In the genomic region with DNA sequence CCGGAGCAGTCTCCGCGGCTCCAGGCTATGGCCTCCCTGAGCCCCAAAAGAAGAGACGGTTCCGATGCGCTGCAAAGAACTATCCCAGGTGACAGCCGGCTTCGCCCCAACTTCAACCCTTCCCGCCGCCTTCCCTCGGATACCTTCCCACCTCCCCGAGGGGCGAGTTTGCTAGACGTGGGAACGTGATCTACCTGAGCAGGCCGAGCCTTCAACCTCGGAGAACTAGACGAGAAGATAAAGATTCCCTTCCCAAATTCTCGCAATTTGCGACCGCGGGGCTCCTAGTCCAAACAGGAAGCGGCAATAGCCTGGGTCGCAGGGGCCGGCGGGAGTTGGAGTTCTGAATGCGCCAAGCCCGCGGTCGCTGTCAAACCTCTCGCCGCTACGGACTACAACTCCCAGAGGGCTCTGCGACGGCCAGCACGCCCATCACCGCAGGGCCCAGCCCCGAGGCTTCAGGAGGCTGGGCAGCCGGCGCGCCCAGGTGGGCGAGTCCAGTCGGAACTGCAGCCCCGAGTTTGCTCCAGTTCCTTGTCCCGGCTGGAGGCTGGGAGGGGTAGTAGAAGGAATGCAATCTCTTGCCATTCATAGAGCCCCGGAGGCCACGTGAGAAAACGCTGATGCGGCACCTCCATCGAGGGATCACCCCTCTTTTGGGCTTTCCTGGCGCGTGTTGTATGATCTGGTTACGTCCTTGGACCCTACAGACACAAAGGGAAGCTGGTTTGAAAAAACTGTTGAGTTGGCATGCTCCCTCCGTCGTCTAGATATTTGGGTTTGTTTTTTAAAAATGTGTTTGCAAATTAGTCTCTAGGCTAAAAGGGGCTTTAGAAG, we compare ENCODE assay signal across 8 cellular contexts. TPM values are rescaled to one million over a fixed set of nuclear protein-coding genes. Genes with fewer than 3 reads are reported as not detected.
A peak's percentile ranks its signal among the peaks of the same experiment; 100 is the strongest.
DNase-seq lines count a peak whose midpoint lies in the region; ATAC-seq, FAIRE-seq and TF ChIP-seq lines count a peak whose summit lies in the region.

A gene with protein sequence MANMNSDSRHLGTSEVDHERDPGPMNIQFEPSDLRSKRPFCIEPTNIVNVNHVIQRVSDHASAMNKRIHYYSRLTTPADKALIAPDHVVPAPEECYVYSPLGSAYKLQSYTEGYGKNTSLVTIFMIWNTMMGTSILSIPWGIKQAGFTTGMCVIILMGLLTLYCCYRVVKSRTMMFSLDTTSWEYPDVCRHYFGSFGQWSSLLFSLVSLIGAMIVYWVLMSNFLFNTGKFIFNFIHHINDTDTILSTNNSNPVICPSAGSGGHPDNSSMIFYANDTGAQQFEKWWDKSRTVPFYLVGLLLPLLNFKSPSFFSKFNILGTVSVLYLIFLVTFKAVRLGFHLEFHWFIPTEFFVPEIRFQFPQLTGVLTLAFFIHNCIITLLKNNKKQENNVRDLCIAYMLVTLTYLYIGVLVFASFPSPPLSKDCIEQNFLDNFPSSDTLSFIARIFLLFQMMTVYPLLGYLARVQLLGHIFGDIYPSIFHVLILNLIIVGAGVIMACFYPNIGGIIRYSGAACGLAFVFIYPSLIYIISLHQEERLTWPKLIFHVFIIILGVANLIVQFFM (minus strand): TSS at position 302 of the 837 bp plus-strand sequence. CDS start 14,366 bp downstream, outside the sequence.

- H3K27ac ChIP-seq in right atrium auricular region = peak within 1 kb of the TSS; percentile 60 to 70
- peak within 1 kb of the TSS; percentile 72 for H3K27ac ChIP-seq in psoas muscle

- DNase-seq in GM13977 (ENCODE audit: low spot score) = peak; percentile 89
- DNase-seq in NCI-H1694 (lab: John Stamatoyannopoulos, UW) = peak; percentile 86
- DNase-seq in amygdala (lab: John Stamatoyannopoulos, UW) = peak; percentile 57 to 97 (median 91)
- DNase-seq in right atrium auricular region (ENCODE audit: low spot score) = peak; percentile 93
- peak; percentile 97 to 98 for DNase-seq in psoas muscle
- DNase-seq in urothelium cell line (ENCODE audit: low spot score) = peak; percentile 97

- peak within 1 kb of the TSS; percentile 90 to 92 for H3K4me3 ChIP-seq in right atrium auricular region
- peak within 1 kb of the TSS; percentile 82 for H3K4me3 ChIP-seq in psoas muscle

- peaks cover 6% of the 10 kb centered on the region for H3K9me3 Mint-ChIP-seq in T-helper 1 cell treated with Interleukin-12 subunit alpha and Interleukin-12 subunit beta and Interleukin-4 antibody, amounts not matched to agents 30 μg/mL and 1 μg/mL, for 36 hours

- intact Hi-C loops in psoas muscle (cut with DNase I) = loop anchor here in 1 of 2 donors (10.0 kb wide), 1 partner anchor 493 kb away; no protein-coding TSS in a partner anchor

- H3K36me3 Mint-ChIP-seq in T-helper 1 cell treated with Interleukin-12 subunit alpha and Interleukin-12 subunit beta and Interleukin-4 antibody, amounts not matched to agents 30 μg/mL and 1 μg/mL, for 36 hours (ENCODE audit: low read depth) = peaks cover 21% of the 10 kb centered on the region

- peak within 1 kb of the TSS; percentile 99 for H3K4me3 Mint-ChIP-seq in T-helper 1 cell treated with Interleukin-12 subunit alpha and Interleukin-12 subunit beta and Interleukin-4 antibody, amounts not matched to agents 30 μg/mL and 1 μg/mL, for 36 hours

- peaks cover 0 to 11% of the 10 kb centered on the region in 2 donors for H3K4me1 ChIP-seq in right atrium auricular region
- H3K4me1 ChIP-seq in psoas muscle = peaks cover 6% of the 10 kb centered on the region

- H3K36me3 ChIP-seq in right atrium auricular region = no peaks in the 10 kb centered on the region
- H3K36me3 ChIP-seq in psoas muscle (ENCODE audit: insufficient read depth in 1 of 2, low read depth in 1 of 2) = peaks cover 0 to 24% of the 10 kb centered on the region in 2 donors

- peaks cover 25% of the 10 kb centered on the region for H3K4me1 Mint-ChIP-seq in T-helper 1 cell treated with Interleukin-12 subunit alpha and Interleukin-12 subunit beta and Interleukin-4 antibody, amounts not matched to agents 30 μg/mL and 1 μg/mL, for 36 hours (ENCODE audit: low read depth)

- TF ChIP-seq CTCF in GM13977 (IDR thresholded peaks at IDR 0.05; ENCODE audit: extremely low read depth, insufficient read depth, missing control alignments) (no peak), right atrium auricular region (IDR thresholded peaks at IDR 0.05) (no peak), psoas muscle (IDR thresholded peaks at IDR 0.05) (no peak)

- FAIRE-seq in urothelium cell line (lab: Jason Lieb, UNC) = peak; percentile 5

- peaks cover 5% of the 10 kb centered on the region for H3K27me3 Mint-ChIP-seq in T-helper 1 cell treated with Interleukin-12 subunit alpha and Interleukin-12 subunit beta and Interleukin-4 antibody, amounts not matched to agents 30 μg/mL and 1 μg/mL, for 36 hours (ENCODE audit: low read depth)

- in situ Hi-C loops in GM13977 (cut with MboI; ENCODE audit: low pct_unique_long_range_greater_than_20kb, low sequenced_read_pairs, unreplicated experiment) = no loop called here

- WGBS in psoas muscle, 3 donors = 0 to 1% (median 1%) methylated on average over 55 of the region's 55 CpGs

- H3K27me3 ChIP-seq in right atrium auricular region = no peaks in the 10 kb centered on the region
- no peaks in the 10 kb centered on the region for H3K27me3 ChIP-seq in psoas muscle (ENCODE audit: insufficient read depth in 3 of 3, low read length in 2 of 3)

- peak; percentile 99 for ATAC-seq in HG02884 (IDR thresholded peaks at IDR 0.05; ENCODE audit: unreplicated experiment)
- ATAC-seq in psoas muscle = peak; percentile 100

- H3K9me3 ChIP-seq in right atrium auricular region (no peaks in the 10 kb centered on the region), psoas muscle (no peaks in the 10 kb centered on the region)

- H3K27ac Mint-ChIP-seq in T-helper 1 cell treated with Interleukin-12 subunit alpha and Interleukin-12 subunit beta and Interleukin-4 antibody, amounts not matched to agents 30 μg/mL and 1 μg/mL, for 36 hours = peak within 1 kb of the TSS; percentile 95

RNA-seq across cellular contexts. Expression of the gene that starts here (rescaled TPM):
- 1 to 10 TPM; 4.8 to 9.1 TPM for total RNA-seq in right atrium auricular region
- total RNA-seq in psoas muscle = 1 to 10 TPM; 4.8 to 7.2 (median 6.8) TPM
- polyA plus RNA-seq in psoas muscle = 1 to 10 TPM; 4.3 to 7.1 (median 5.5) TPM

Comparison
In these comparisons a context has a peak if more than half of its experiments do, and no peak if none do; other contexts are left out.
1. Peak in every context shown above with its lines: DNase-seq, ATAC-seq, H3K4me3 ChIP-seq and H3K27ac ChIP-seq.